ENCODE assay signal across 1 cellular context in the genomic region with DNA sequence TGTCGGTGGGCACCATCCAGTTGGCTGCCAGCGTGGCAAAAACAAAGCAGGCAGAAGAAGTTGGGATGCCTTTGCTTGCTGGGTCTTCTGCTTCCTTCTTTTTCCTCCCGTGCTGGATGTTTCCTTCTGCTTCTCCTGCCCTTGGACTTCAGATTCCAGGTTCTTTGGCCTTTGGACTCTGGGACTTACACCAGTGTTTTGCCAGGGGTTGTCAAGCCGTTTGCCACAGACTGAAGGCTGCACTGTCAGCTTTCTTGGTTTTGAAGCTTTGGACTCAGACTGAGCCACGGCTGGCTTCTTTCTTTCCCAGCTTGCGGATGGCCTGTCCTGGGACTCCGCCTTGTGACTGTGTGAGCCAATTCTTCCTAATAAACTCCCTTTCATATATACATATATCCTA.
TF ChIP-seq lines count a peak whose summit lies in the region.

No MANE protein-coding gene starts in this region.

TF ChIP-seq in K562, 482 proteins besides CTCF, POLR2A, EP300 and RAD21 (continued from another document):
- TF ChIP-seq SETDB1 (IDR thresholded peaks at IDR 0.05; ENCODE audit: low read length): no peak
- no peak for TF ChIP-seq ZNF695 (CRISPR knock-in tag; IDR thresholded peaks at IDR 0.05)
- TF ChIP-seq ZNF239 (CRISPR knock-in tag; IDR thresholded peaks at IDR 0.05): no peak
- no peak for TF ChIP-seq RFX1 (IDR thresholded peaks at IDR 0.05)
- no peak for TF ChIP-seq HNRNPUL1 (IDR thresholded peaks at IDR 0.05; ENCODE audit: low read length)
- TF ChIP-seq, protein P1, sequence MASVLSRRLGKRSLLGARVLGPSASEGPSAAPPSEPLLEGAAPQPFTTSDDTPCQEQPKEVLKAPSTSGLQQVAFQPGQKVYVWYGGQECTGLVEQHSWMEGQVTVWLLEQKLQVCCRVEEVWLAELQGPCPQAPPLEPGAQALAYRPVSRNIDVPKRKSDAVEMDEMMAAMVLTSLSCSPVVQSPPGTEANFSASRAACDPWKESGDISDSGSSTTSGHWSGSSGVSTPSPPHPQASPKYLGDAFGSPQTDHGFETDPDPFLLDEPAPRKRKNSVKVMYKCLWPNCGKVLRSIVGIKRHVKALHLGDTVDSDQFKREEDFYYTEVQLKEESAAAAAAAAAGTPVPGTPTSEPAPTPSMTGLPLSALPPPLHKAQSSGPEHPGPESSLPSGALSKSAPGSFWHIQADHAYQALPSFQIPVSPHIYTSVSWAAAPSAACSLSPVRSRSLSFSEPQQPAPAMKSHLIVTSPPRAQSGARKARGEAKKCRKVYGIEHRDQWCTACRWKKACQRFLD (CRISPR knock-in tag; IDR thresholded peaks at IDR 0.05): no peak
- no peak for TF ChIP-seq NFE2L1 (tag; IDR thresholded peaks at IDR 0.05; ENCODE audit: borderline replicate concordance, low read depth)
- TF ChIP-seq RHOXF2B (CRISPR knock-in tag; conservative IDR thresholded peaks at IDR 0.05): no peak
- TF ChIP-seq FOXJ2 (tag; IDR thresholded peaks at IDR 0.05): no peak
- TF ChIP-seq RBM34 (IDR thresholded peaks at IDR 0.05; ENCODE audit: borderline replicate concordance, insufficient read depth, low read length): no peak
- TF ChIP-seq ZNF253 (CRISPR knock-in tag; conservative IDR thresholded peaks at IDR 0.05): no peak
- TF ChIP-seq, protein P2, sequence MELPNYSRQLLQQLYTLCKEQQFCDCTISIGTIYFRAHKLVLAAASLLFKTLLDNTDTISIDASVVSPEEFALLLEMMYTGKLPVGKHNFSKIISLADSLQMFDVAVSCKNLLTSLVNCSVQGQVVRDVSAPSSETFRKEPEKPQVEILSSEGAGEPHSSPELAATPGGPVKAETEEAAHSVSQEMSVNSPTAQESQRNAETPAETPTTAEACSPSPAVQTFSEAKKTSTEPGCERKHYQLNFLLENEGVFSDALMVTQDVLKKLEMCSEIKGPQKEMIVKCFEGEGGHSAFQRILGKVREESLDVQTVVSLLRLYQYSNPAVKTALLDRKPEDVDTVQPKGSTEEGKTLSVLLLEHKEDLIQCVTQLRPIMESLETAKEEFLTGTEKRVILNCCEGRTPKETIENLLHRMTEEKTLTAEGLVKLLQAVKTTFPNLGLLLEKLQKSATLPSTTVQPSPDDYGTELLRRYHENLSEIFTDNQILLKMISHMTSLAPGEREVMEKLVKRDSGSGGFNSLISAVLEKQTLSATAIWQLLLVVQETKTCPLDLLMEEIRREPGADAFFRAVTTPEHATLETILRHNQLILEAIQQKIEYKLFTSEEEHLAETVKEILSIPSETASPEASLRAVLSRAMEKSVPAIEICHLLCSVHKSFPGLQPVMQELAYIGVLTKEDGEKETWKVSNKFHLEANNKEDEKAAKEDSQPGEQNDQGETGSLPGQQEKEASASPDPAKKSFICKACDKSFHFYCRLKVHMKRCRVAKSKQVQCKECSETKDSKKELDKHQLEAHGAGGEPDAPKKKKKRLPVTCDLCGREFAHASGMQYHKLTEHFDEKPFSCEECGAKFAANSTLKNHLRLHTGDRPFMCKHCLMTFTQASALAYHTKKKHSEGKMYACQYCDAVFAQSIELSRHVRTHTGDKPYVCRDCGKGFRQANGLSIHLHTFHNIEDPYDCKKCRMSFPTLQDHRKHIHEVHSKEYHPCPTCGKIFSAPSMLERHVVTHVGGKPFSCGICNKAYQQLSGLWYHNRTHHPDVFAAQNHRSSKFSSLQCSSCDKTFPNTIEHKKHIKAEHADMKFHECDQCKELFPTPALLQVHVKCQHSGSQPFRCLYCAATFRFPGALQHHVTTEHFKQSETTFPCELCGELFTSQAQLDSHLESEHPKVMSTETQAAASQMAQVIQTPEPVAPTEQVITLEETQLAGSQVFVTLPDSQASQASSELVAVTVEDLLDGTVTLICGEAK (IDR thresholded peaks at IDR 0.05): no peak
- TF ChIP-seq, protein P2 (CRISPR knock-in tag; IDR thresholded peaks at IDR 0.05): no peak
